Comparison of ENCODE assay signal across 8 cellular contexts in the genomic region with DNA sequence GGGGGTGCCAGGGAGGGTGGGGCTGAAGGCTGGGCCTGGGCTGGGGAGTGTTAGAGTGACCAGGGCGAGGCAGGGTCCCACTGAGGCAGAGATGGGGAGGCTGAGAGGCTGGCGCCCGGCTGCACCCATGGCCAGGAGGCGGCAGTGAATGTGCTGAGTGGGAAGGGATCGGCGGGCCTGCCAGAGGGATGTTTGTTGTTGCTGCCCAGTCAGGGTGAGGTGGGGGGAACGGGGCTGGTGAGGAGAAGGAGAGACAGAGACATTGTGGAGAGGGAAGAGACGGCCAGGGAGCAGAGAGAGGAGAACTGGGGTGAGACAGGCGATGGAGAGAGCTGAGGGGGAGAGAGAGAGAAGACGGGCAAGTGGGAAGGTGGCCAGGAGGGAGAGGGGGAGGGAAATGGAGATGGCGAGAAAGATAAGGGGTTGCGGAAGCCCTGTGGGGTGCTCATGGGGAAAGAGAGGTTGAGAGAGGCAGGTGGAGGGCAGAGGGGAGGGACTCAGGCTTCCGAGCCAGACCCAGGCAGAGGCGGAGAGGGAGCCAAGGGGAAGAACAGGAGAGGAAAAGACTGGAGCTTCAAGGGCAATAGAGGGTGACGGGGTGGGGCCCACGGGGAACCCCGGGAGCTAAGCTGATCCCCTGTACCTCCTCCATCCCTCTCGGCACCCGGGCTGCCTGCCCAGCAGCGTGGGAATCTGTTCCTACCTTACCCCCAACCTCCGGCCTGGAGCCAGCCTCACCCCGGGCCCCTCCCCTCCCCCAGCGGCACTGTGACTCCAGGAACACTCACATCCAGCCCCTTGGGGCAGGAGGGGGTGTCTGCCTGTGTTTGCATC. TPM values are rescaled to one million over a fixed set of nuclear protein-coding genes. Genes with fewer than 3 reads are reported as not detected.
DNase-seq lines count a peak whose midpoint lies in the region; ATAC-seq and TF ChIP-seq lines count a peak whose summit lies in the region.

No MANE protein-coding gene starts in this region.

- H3K4me1 Mint-ChIP-seq in T-helper 1 cell treated with Interleukin-12 subunit alpha and Interleukin-12 subunit beta and Interleukin-4 antibody, amounts not matched to agents 30 μg/mL and 1 μg/mL, for 36 hours (ENCODE audit: low read depth): peaks cover 13% of the 10 kb centered on the region
- H3K4me1 Mint-ChIP-seq in stimulated activated memory B cell treated with anti-CD40 and anti-IgM and Interleukin-4, amounts not matched to agents 10 μg/mL and 1 μg/mL and 100 μg/mL, for 72 hours: peaks cover 20% of the 10 kb centered on the region

- DNase-seq in H7: peak; percentile 84
- DNase-seq in brain microvascular endothelial cell: no peak
- no peak for DNase-seq in kidney epithelial cell (ENCODE audit: low read depth)
- DNase-seq in NCI-H748 (lab: John Stamatoyannopoulos, UW; ENCODE audit: unreplicated experiment): no peak
- DNase-seq in NCI-H187 treated with DMSO at 0.1 percent for 48 hours (lab: John Stamatoyannopoulos, UW): no peak

- H3K27me3 ChIP-seq in H7 (ENCODE audit: control insufficient read depth, insufficient read depth, low read length): no peaks in the 10 kb centered on the region
- H3K27me3 ChIP-seq in brain microvascular endothelial cell (replicated peaks): no peaks in the 10 kb centered on the region
- H3K27me3 ChIP-seq in kidney epithelial cell (ENCODE audit: control insufficient read depth, insufficient read depth, low read length): no peaks in the 10 kb centered on the region

- peak; percentile 13 for ATAC-seq in stimulated activated memory B cell treated with anti-CD40 and anti-IgM and Interleukin-4, amounts not matched to agents 10 μg/mL and 1 μg/mL and 100 μg/mL, for 72 hours
- no peak for ATAC-seq in GM18870 (IDR thresholded peaks at IDR 0.05; ENCODE audit: unreplicated experiment)

- TF ChIP-seq CTCF in brain microvascular endothelial cell (IDR thresholded peaks at IDR 0.05; ENCODE audit: low read depth, low read length, missing control alignments) (peak; percentile 10), kidney epithelial cell (IDR thresholded peaks at IDR 0.05; ENCODE audit: insufficient read depth, low read length, poor library complexity, severe bottlenecking) (no peak)

- H3K27ac Mint-ChIP-seq in T-helper 1 cell treated with Interleukin-12 subunit alpha and Interleukin-12 subunit beta and Interleukin-4 antibody, amounts not matched to agents 30 μg/mL and 1 μg/mL, for 36 hours: peak overlapping the region; percentile 91
- peak overlapping the region; percentile 76 for H3K27ac Mint-ChIP-seq in stimulated activated memory B cell treated with anti-CD40 and anti-IgM and Interleukin-4, amounts not matched to agents 10 μg/mL and 1 μg/mL and 100 μg/mL, for 72 hours

- no peaks in the 10 kb centered on the region for H3K9me3 Mint-ChIP-seq in T-helper 1 cell treated with Interleukin-12 subunit alpha and Interleukin-12 subunit beta and Interleukin-4 antibody, amounts not matched to agents 30 μg/mL and 1 μg/mL, for 36 hours
- no peaks in the 10 kb centered on the region for H3K9me3 Mint-ChIP-seq in stimulated activated memory B cell treated with anti-CD40 and anti-IgM and Interleukin-4, amounts not matched to agents 10 μg/mL and 1 μg/mL and 100 μg/mL, for 72 hours

- in situ Hi-C loops in brain microvascular endothelial cell (cut with HindIII; ENCODE audit: low pct_ligation_motif_present, low sequenced_read_pairs): no loop called here

- H3K36me3 ChIP-seq in H7 (replicated peaks; ENCODE audit: control insufficient read depth, insufficient read depth, low read length) (peaks cover 13% of the 10 kb centered on the region), brain microvascular endothelial cell (replicated peaks) (peaks cover 15% of the 10 kb centered on the region), kidney epithelial cell (ENCODE audit: control insufficient read depth, insufficient read depth, low read length) (peaks cover 1% of the 10 kb centered on the region)

- H3K36me3 Mint-ChIP-seq in T-helper 1 cell treated with Interleukin-12 subunit alpha and Interleukin-12 subunit beta and Interleukin-4 antibody, amounts not matched to agents 30 μg/mL and 1 μg/mL, for 36 hours (ENCODE audit: low read depth): peaks cover 14% of the 10 kb centered on the region
- H3K36me3 Mint-ChIP-seq in stimulated activated memory B cell treated with anti-CD40 and anti-IgM and Interleukin-4, amounts not matched to agents 10 μg/mL and 1 μg/mL and 100 μg/mL, for 72 hours: peaks cover 40% of the 10 kb centered on the region

- H3K27ac ChIP-seq in brain microvascular endothelial cell: no peak overlapping the region

- peak overlapping the region; percentile 88 for H3K4me3 Mint-ChIP-seq in T-helper 1 cell treated with Interleukin-12 subunit alpha and Interleukin-12 subunit beta and Interleukin-4 antibody, amounts not matched to agents 30 μg/mL and 1 μg/mL, for 36 hours
- peak overlapping the region; percentile 8 for H3K4me3 Mint-ChIP-seq in stimulated activated memory B cell treated with anti-CD40 and anti-IgM and Interleukin-4, amounts not matched to agents 10 μg/mL and 1 μg/mL and 100 μg/mL, for 72 hours

- H3K27me3 Mint-ChIP-seq in T-helper 1 cell treated with Interleukin-12 subunit alpha and Interleukin-12 subunit beta and Interleukin-4 antibody, amounts not matched to agents 30 μg/mL and 1 μg/mL, for 36 hours (ENCODE audit: low read depth): no peaks in the 10 kb centered on the region
- H3K27me3 Mint-ChIP-seq in stimulated activated memory B cell treated with anti-CD40 and anti-IgM and Interleukin-4, amounts not matched to agents 10 μg/mL and 1 μg/mL and 100 μg/mL, for 72 hours: no peaks in the 10 kb centered on the region

- H3K4me3 ChIP-seq in H7 (ENCODE audit: insufficient read depth, low read depth, low read length): peak overlapping the region; percentile 48
- H3K4me3 ChIP-seq in brain microvascular endothelial cell (ENCODE audit: low read depth, low read length): peak overlapping the region; percentile 29
- H3K4me3 ChIP-seq in kidney epithelial cell (ENCODE audit: low read depth, low read length): peak overlapping the region; percentile 19

RNA-seq across cellular contexts. Expression of gene B3GNT8, which starts 0.7 kb away (rescaled TPM):
- 1.9 and 5.3 TPM in 2 replicates for total RNA-seq in H7 (2014; rRNA removed; shearing (Covaris generic))
- 1.2 and 2.7 TPM in 2 replicates for total RNA-seq in kidney epithelial cell

RNA-seq across cellular contexts. Expression of gene DMAC2, which starts 11.8 kb away (rescaled TPM):
- 80.0 and 96.0 TPM in 2 replicates for total RNA-seq in H7 (2014; rRNA removed; shearing (Covaris generic))
- 62.0 and 63.7 TPM in 2 replicates for total RNA-seq in kidney epithelial cell

RNA-seq across cellular contexts. Expression of gene ERICH4, which starts 15.1 kb away (rescaled TPM):
- not detected in 2 replicates for total RNA-seq in H7 (2014; rRNA removed; shearing (Covaris generic))
- not detected in 2 replicates for total RNA-seq in kidney epithelial cell

RNA-seq across cellular contexts. Expression of gene BCKDHA, which starts 30.2 kb away (rescaled TPM):
- 36.0 and 53.1 TPM in 2 replicates for total RNA-seq in H7 (2014; rRNA removed; shearing (Covaris generic))
- 49.5 and 51.5 TPM in 2 replicates for total RNA-seq in kidney epithelial cell

RNA-seq across cellular contexts. Expression of gene EXOSC5, which starts 30.7 kb away (rescaled TPM):
- total RNA-seq in H7 (2014; rRNA removed; shearing (Covaris generic)): 79.6 and 83.0 TPM in 2 replicates
- 27.0 and 31.6 TPM in 2 replicates for total RNA-seq in kidney epithelial cell
